8 cellular contexts compared by ENCODE assay signal in the genomic region with DNA sequence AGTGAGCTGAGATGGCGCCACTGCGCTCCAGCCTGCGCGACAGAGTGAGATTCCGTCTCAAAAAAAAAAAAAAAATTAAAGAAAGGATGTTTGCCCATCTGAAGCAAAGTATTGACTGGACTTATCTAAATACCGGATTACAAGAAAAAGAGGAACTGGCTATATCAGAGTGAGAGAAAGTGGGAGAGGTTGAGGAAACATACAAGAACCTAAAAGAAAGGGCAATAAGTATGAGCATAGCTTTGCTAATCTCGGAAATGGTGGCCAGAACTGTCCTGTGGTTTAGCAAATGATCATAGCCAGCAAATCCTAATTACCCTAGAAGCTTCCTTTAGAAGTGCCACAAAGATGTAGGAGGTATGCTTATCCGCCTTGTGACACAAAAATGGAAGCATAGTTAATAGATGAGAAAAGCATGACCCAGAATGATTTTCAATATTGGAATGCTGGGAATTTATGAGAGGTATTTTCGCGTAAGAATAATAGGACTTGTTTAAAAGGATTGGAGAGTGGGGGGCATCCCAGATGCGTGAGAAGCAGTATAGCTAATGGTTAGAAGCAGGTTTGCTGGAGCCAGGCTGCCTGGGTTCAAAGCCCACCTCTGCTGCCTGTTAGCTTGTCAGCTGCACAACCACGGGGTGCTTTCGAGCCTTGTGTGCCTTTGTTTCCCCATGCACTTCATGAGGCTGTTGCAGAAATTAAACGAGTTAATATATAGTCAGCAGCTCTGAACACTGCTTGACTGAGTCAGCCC. TPM values are rescaled to one million over a fixed set of nuclear protein-coding genes. Genes with fewer than 3 reads are reported as not detected.
DNase-seq lines count a peak whose midpoint lies in the region; ATAC-seq and TF ChIP-seq lines count a peak whose summit lies in the region.

No MANE protein-coding gene starts in this region.

- H3K79me2 ChIP-seq in SK-N-SH (ENCODE audit: insufficient read depth) (peaks cover 56% of the 10 kb centered on the region), fibroblast of lung (ENCODE audit: control insufficient read depth, insufficient read depth, low read length) (peaks cover 38% of the 10 kb centered on the region), trophoblast cell (ENCODE audit: control insufficient read depth, insufficient read depth, low read length, poor library complexity) (peaks cover 20% of the 10 kb centered on the region)

- peak overlapping the region; percentile 97 for H3K27ac Mint-ChIP-seq in activated CD4-positive, alpha-beta T cell treated with anti-CD3 and anti-CD28 coated beads, Interleukin-2, amount 10 ng/mL, durations not matched to agents 7 days and 5 days

- WGBS in SK-N-SH (ENCODE audit: low lambda C conversion rate): 61% methylated on average over 14 of the region's 14 CpGs
- 100% methylated on average over 2 of the region's 14 CpGs for WGBS in trophoblast cell (ENCODE audit: extremely low coverage, insufficient coverage, insufficient read length)

- H3K14ac ChIP-seq in trophoblast cell (ENCODE audit: low read length): peak overlapping the region; percentile 24

- H3K79me1 ChIP-seq in trophoblast cell (ENCODE audit: low read length): peaks cover 10% of the 10 kb centered on the region

- CTCF ChIA-PET in activated CD4-positive, alpha-beta T cell treated with anti-CD3 and anti-CD28 coated beads, Interleukin-2, amount 10 ng/mL, durations not matched to agents 7 days and 5 days (lab: Charles Lee): interaction anchor here (0.8 to 1.0 kb wide), 3 partner anchors 17 to 143 kb away, joined by 3 read pairs; no protein-coding TSS in a partner anchor
- CTCF ChIA-PET in SK-N-SH (lab: Yijun Ruan, JAX): interaction anchor here (1.0 to 1.2 kb wide), 2 partner anchors 13 to 16 kb away, joined by 3 to 4 read pairs; no protein-coding TSS in a partner anchor

- peaks cover 11% of the 10 kb centered on the region for H3K36me3 Mint-ChIP-seq in activated CD4-positive, alpha-beta T cell treated with anti-CD3 and anti-CD28 coated beads, Interleukin-2, amount 10 ng/mL, durations not matched to agents 7 days and 5 days (ENCODE audit: low read depth)

- peak overlapping the region; percentile 86 for H4K12ac ChIP-seq in trophoblast cell (ENCODE audit: low read depth, low read length)

- H3K4me1 ChIP-seq in SK-N-SH (ENCODE audit: control insufficient read depth in 1 of 2, insufficient read depth in 2 of 2, low read depth in 1 of 2, low read length in 1 of 2): peaks cover 13 to 14% of the 10 kb centered on the region in 2 experiments; a peak in 2 of 4 replicates
- peaks cover 11% of the 10 kb centered on the region for H3K4me1 ChIP-seq in fibroblast of lung (ENCODE audit: control insufficient read depth, extremely low read depth, insufficient read depth, low read length)
- H3K4me1 ChIP-seq in trophoblast cell (ENCODE audit: control insufficient read depth in 1 of 2, insufficient read depth in 2 of 2, low read length in 2 of 2): peaks cover 9 to 16% of the 10 kb centered on the region in 2 experiments

- H3K27ac ChIP-seq in SK-N-SH (ENCODE audit: low read depth in 2 of 2, low read length in 1 of 2) (peak overlapping the region; percentile 89; a peak in 3 of 4 replicates), fibroblast of lung (ENCODE audit: insufficient read depth, low read length) (peak overlapping the region; percentile 99), trophoblast cell (ENCODE audit: low read depth, low read length) (no peak overlapping the region)

- H3F3A ChIP-seq in SK-N-SH (replicated peaks; ENCODE audit: insufficient read depth): peaks cover 16% of the 10 kb centered on the region

- H3K4me1 Mint-ChIP-seq in activated CD4-positive, alpha-beta T cell treated with anti-CD3 and anti-CD28 coated beads, Interleukin-2, amount 10 ng/mL, durations not matched to agents 7 days and 5 days: peaks cover 39% of the 10 kb centered on the region

- H2AK5ac ChIP-seq in trophoblast cell (ENCODE audit: low read length): no peak overlapping the region

- H3K4ac ChIP-seq in trophoblast cell (ENCODE audit: low read depth, low read length): no peak overlapping the region

- no peak for DNase-seq in activated CD4-positive, alpha-beta T cell treated with anti-CD3 and anti-CD28 coated beads, Interleukin-2, amount 10 ng/mL, durations not matched to agents 7 days and 5 days
- DNase-seq in activated CD4-positive, alpha-beta T cell treated with anti-CD3 and anti-CD28 coated beads, Interleukin-2, amount 50 U/mL, for 48 hours: no peak
- no peak for DNase-seq in SK-N-SH
- DNase-seq in fibroblast of lung (ENCODE audit: low read depth in 2 of 2): peak; percentile 29 to 93
- peak; percentile 20 to 71 for DNase-seq in trophoblast cell

- peak overlapping the region; percentile 98 for H3K4me3 Mint-ChIP-seq in activated CD4-positive, alpha-beta T cell treated with anti-CD3 and anti-CD28 coated beads, Interleukin-2, amount 10 ng/mL, durations not matched to agents 7 days and 5 days

- H3K36me3 ChIP-seq in SK-N-SH (replicated peaks in 1 of 2; ENCODE audit: control insufficient read depth in 1 of 2, insufficient read depth in 2 of 2, low read length in 1 of 2): peaks cover 9 to 14% of the 10 kb centered on the region in 2 experiments
- peaks cover 3% of the 10 kb centered on the region for H3K36me3 ChIP-seq in fibroblast of lung (ENCODE audit: control insufficient read depth, insufficient read depth, low read length)
- H3K36me3 ChIP-seq in trophoblast cell (ENCODE audit: control insufficient read depth in 1 of 2, insufficient read depth in 2 of 2, low read length in 2 of 2): peaks cover 4 to 5% of the 10 kb centered on the region in 2 experiments

- H2AFZ ChIP-seq in SK-N-SH (ENCODE audit: low read depth) (peak overlapping the region; percentile 87; the same call in 1 of the 2 replicates), fibroblast of lung (ENCODE audit: low read length) (no peak overlapping the region), trophoblast cell (ENCODE audit: insufficient read depth, low read length, poor library complexity) (no peak overlapping the region)

- H3K9ac ChIP-seq in SK-N-SH (peak overlapping the region; percentile 99), fibroblast of lung (ENCODE audit: insufficient read depth, low read length) (peak overlapping the region; percentile 90), trophoblast cell (ENCODE audit: low read length) (no peak overlapping the region)

- no peak overlapping the region for H2BK12ac ChIP-seq in trophoblast cell (ENCODE audit: low read length)

- no peaks in the 10 kb centered on the region for H3K9me3 Mint-ChIP-seq in activated CD4-positive, alpha-beta T cell treated with anti-CD3 and anti-CD28 coated beads, Interleukin-2, amount 10 ng/mL, durations not matched to agents 7 days and 5 days

- no peak overlapping the region for H3K18ac ChIP-seq in trophoblast cell (ENCODE audit: low read length)

- no peak overlapping the region for H2BK5ac ChIP-seq in trophoblast cell (ENCODE audit: low read depth, low read length, poor library complexity)

- H3K23ac ChIP-seq in trophoblast cell (ENCODE audit: low read length): no peak overlapping the region

- no peaks in the 10 kb centered on the region for H3K9me2 ChIP-seq in SK-N-SH

- peak overlapping the region; percentile 93 for H4K8ac ChIP-seq in trophoblast cell (ENCODE audit: low read depth, low read length)

- TF ChIP-seq CTCF in SK-N-SH (IDR thresholded peaks at IDR 0.05) (no peak), fibroblast of lung (conservative IDR thresholded peaks at IDR 0.05 in 1 of 2, IDR thresholded peaks at IDR 0.05 in 1 of 2; ENCODE audit: low read depth in 1 of 2, low read length in 2 of 2) (no peak)

- H4K20me1 ChIP-seq in SK-N-SH (ENCODE audit: insufficient read depth) (peaks cover 29% of the 10 kb centered on the region), fibroblast of lung (ENCODE audit: control insufficient read depth, extremely low read depth, insufficient read depth, low read length) (peaks cover 3% of the 10 kb centered on the region)

- H3K4me3 ChIP-seq in SK-N-SH (ENCODE audit: low read depth in 2 of 2, low read length in 1 of 2) (peak overlapping the region; percentile 99 to 100), fibroblast of lung (replicated peaks in 1 of 4; ENCODE audit: control extremely low read depth in 1 of 4, insufficient read depth in 1 of 4, low read depth in 3 of 4, low read length in 4 of 4) (peak overlapping the region; percentile 94 to 100 (median 98)), trophoblast cell (ENCODE audit: low read depth, low read length) (no peak overlapping the region)

- POLR2A ChIA-PET in activated CD4-positive, alpha-beta T cell treated with anti-CD3 and anti-CD28 coated beads, Interleukin-2, amount 10 ng/mL, durations not matched to agents 7 days and 5 days (lab: Charles Lee): interaction anchor here (0.7 to 1.1 kb wide), 2 partner anchors 61 to 62 kb away, joined by 3 to 4 read pairs; partner anchors contain the start of gene IDI1
- POLR2A ChIA-PET in SK-N-SH (lab: Yijun Ruan, JAX): interaction anchor here (0.6 to 2.7 kb wide), 2 partner anchors 13 to 88 kb away, joined by 3 to 6 read pairs; no protein-coding TSS in a partner anchor

- no peak for TF ChIP-seq EP300 in SK-N-SH (IDR thresholded peaks at IDR 0.05; ENCODE audit: borderline replicate concordance in 1 of 2, low read depth in 1 of 2, low read length in 1 of 2)

- TF ChIP-seq RAD21 in SK-N-SH (IDR thresholded peaks at IDR 0.05; ENCODE audit: low read length): no peak

- no peaks in the 10 kb centered on the region for H3K27me3 Mint-ChIP-seq in activated CD4-positive, alpha-beta T cell treated with anti-CD3 and anti-CD28 coated beads, Interleukin-2, amount 10 ng/mL, durations not matched to agents 7 days and 5 days

- peak overlapping the region; percentile 86 for H3K4me2 ChIP-seq in SK-N-SH
- H3K4me2 ChIP-seq in fibroblast of lung (ENCODE audit: extremely low read depth, insufficient read depth, low read length): peak overlapping the region; percentile 93
- peak overlapping the region; percentile 84 for H3K4me2 ChIP-seq in trophoblast cell (ENCODE audit: low read length)

- no peaks in the 10 kb centered on the region for H3K9me3 ChIP-seq in SK-N-SH
- no peaks in the 10 kb centered on the region for H3K9me3 ChIP-seq in fibroblast of lung (ENCODE audit: control insufficient read depth, insufficient read depth, low read depth, low read length)
- H3K9me3 ChIP-seq in trophoblast cell (ENCODE audit: insufficient read depth, low read depth, low read length): no peaks in the 10 kb centered on the region

- no peak for ATAC-seq in HG03095 (IDR thresholded peaks at IDR 0.05; ENCODE audit: unreplicated experiment)
- ATAC-seq in GM18502 (IDR thresholded peaks at IDR 0.05; ENCODE audit: poor library complexity, unreplicated experiment): no peak
- ATAC-seq in GM21723 (IDR thresholded peaks at IDR 0.05; ENCODE audit: unreplicated experiment): no peak

- no peak overlapping the region for H2BK120ac ChIP-seq in trophoblast cell (ENCODE audit: insufficient read depth, low read length, poor library complexity)

- no peaks in the 10 kb centered on the region for H3K27me3 ChIP-seq in SK-N-SH (ENCODE audit: insufficient read depth)
- H3K27me3 ChIP-seq in fibroblast of lung (ENCODE audit: control insufficient read depth, insufficient read depth, low read length): no peaks in the 10 kb centered on the region
- H3K27me3 ChIP-seq in trophoblast cell (ENCODE audit: insufficient read depth, low read length): no peaks in the 10 kb centered on the region

- H4K91ac ChIP-seq in trophoblast cell (ENCODE audit: low read depth, low read length): no peak overlapping the region

RNA-seq across cellular contexts. Expression of gene GTPBP4, which starts 1.2 kb away (rescaled TPM):
- total RNA-seq in activated CD4-positive, alpha-beta T cell treated with anti-CD3 and anti-CD28 coated beads, Interleukin-2, amount 10 ng/mL, durations not matched to agents 7 days and 5 days: 10 to 100 TPM; 53.2 to 63.2 TPM
- polyA plus RNA-seq in SK-N-SH (2012; rRNA removed): 36.6 and 41.2 TPM in 2 replicates
- polyA plus RNA-seq in SK-N-SH (2012; cell fraction: cytosol; rRNA removed): 46.1 and 69.3 TPM in 2 replicates
- polyA plus RNA-seq in SK-N-SH (2012; cell fraction: nucleus; rRNA removed): 102 and 110 TPM in 2 replicates
- 26.5 and 28.7 TPM in 2 replicates for total RNA-seq in fibroblast of lung
- polyA plus RNA-seq in fibroblast of lung: 34.4 and 51.3 TPM in 2 replicates
- polyA plus RNA-seq in fibroblast of lung (2012): 40.7 and 53.7 TPM in 2 replicates
- 31.3 and 43.0 TPM in 2 replicates for polyA minus RNA-seq in fibroblast of lung (ENCODE audit: low replicate concordance)
- polyA plus RNA-seq in trophoblast cell (2013): 43.9 and 45.1 TPM in 2 replicates

RNA-seq across cellular contexts. Expression of gene IDI2, which starts 38.6 kb away (rescaled TPM):
- not detected for total RNA-seq in activated CD4-positive, alpha-beta T cell treated with anti-CD3 and anti-CD28 coated beads, Interleukin-2, amount 10 ng/mL, durations not matched to agents 7 days and 5 days
- polyA plus RNA-seq in SK-N-SH (2012; rRNA removed) (not detected in 2 replicates), fibroblast of lung (not detected in 2 replicates)
- not detected in 2 replicates for polyA plus RNA-seq in SK-N-SH (2012; cell fraction: cytosol; rRNA removed)
- not detected in 2 replicates for polyA plus RNA-seq in SK-N-SH (2012; cell fraction: nucleus; rRNA removed)
- total RNA-seq in fibroblast of lung: not detected in 2 replicates
- polyA plus RNA-seq in fibroblast of lung (2012): not detected in 2 replicates
- not detected in 2 replicates for polyA minus RNA-seq in fibroblast of lung (ENCODE audit: low replicate concordance)
- polyA plus RNA-seq in trophoblast cell (2013): not detected in 2 replicates

RNA-seq across cellular contexts. Expression of gene LARP4B, which starts 55.6 kb away (rescaled TPM):
- total RNA-seq in activated CD4-positive, alpha-beta T cell treated with anti-CD3 and anti-CD28 coated beads, Interleukin-2, amount 10 ng/mL, durations not matched to agents 7 days and 5 days: 100 to 1,000 TPM in 1 of 2 experiments, 10 to 100 TPM in 1; 86.1 to 101 TPM
- polyA plus RNA-seq in SK-N-SH (2012; rRNA removed) (23.3 and 25.1 TPM in 2 replicates), fibroblast of lung (38.6 and 44.3 TPM in 2 replicates)
- polyA plus RNA-seq in SK-N-SH (2012; cell fraction: cytosol; rRNA removed): 17.3 and 18.6 TPM in 2 replicates
- polyA plus RNA-seq in SK-N-SH (2012; cell fraction: nucleus; rRNA removed): 59.7 and 65.4 TPM in 2 replicates
- 19.8 and 25.4 TPM in 2 replicates for total RNA-seq in fibroblast of lung
- polyA plus RNA-seq in fibroblast of lung (2012): 29.7 and 30.0 TPM in 2 replicates
- 62.4 and 81.8 TPM in 2 replicates for polyA minus RNA-seq in fibroblast of lung (ENCODE audit: low replicate concordance)
- polyA plus RNA-seq in trophoblast cell (2013): 36.4 and 38.8 TPM in 2 replicates

Comparison
In these comparisons a context has a peak if more than half of its experiments do, and no peak if none do; other contexts are left out.
1. DNase-seq: peak in fibroblast of lung (2 of 2) and trophoblast cell (2 of 2); none in activated CD4-positive, alpha-beta T cell treated with anti-CD3 and anti-CD28 coated beads, Interleukin-2, amount 10 ng/mL, durations not matched to agents 7 days and 5 days (single experiment), activated CD4-positive, alpha-beta T cell treated with anti-CD3 and anti-CD28 coated beads, Interleukin-2, amount 50 U/mL, for 48 hours (0 of 2) and SK-N-SH (single experiment).
2. Peak in every context shown above with its lines, with median percentiles within 50 percentile points of each other: H3K4me2 ChIP-seq.